In the genomic region with DNA sequence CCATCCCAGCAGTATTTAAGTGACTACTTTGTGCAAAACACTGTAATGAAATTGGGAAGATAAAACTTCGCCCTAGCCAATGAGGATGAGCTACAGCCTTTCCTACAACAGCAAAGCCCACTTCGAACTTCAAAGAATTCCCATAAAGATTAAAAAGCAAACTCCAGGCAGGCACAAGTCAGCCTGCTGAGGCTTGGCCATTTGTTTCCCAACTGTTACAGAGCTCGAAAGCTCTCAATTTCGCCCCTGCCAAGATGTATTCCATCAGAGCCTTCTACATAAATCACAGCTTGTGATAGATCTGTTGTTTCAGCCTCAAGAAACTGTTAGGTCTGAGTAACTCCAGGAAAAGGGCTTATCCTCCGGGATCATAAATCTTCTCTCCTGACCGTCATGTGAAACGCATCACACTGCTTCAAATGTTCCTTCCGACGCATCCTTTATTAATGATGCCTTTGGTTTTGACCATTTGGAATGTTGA, we compare ENCODE assay signal across 20 cellular contexts.
DNase-seq lines count a peak whose midpoint lies in the region; ATAC-seq and TF ChIP-seq lines count a peak whose summit lies in the region.
"Had no signal": no experiment of that assay in that cellular context is flagged by ENCODE, and none has a peak within 500 bp of the region (broad histone marks: within the 10 kb centered on the region; RNA-seq: fewer than 3 reads in every experiment).

No MANE protein-coding gene starts in this region.

- H4K8ac ChIP-seq in neuronal stem cell (ENCODE audit: low read depth, low read length) = no peak overlapping the region

- no peaks in the 10 kb centered on the region for H3K79me2 ChIP-seq in fibroblast of lung (ENCODE audit: control insufficient read depth, insufficient read depth, low read length)

- H3K9me3 ChIP-seq in fibroblast of lung (ENCODE audit: control insufficient read depth, insufficient read depth, low read depth, low read length) (no peaks in the 10 kb centered on the region), neuronal stem cell (replicated peaks in 1 of 2; ENCODE audit: control insufficient read depth in 2 of 2, insufficient read depth in 1 of 2, low read depth in 1 of 2, low read length in 2 of 2) (no peaks in the 10 kb centered on the region)
- H3K9me3 ChIP-seq: adrenal gland, heart left ventricle, MG63, tibial artery had no signal

- no peak overlapping the region for H4K91ac ChIP-seq in neuronal stem cell (ENCODE audit: low read depth, low read length, poor library complexity)

- WGBS in neuronal stem cell (ENCODE audit: extremely low coverage in 2 of 2, insufficient read length in 2 of 2, insufficient replicate concordance in 1 of 2), 2 donors = no CpG with 5 or more reads among the region's 9 CpGs

- H3K4me1 ChIP-seq in fibroblast of lung (ENCODE audit: control insufficient read depth, extremely low read depth, insufficient read depth, low read length) = peaks cover 7% of the 10 kb centered on the region
- H3K4me1 ChIP-seq in neuronal stem cell (ENCODE audit: control insufficient read depth in 2 of 2, insufficient read depth in 1 of 2, low read depth in 1 of 2, low read length in 2 of 2) = peaks cover 7 to 15% of the 10 kb centered on the region in 2 donors
- H3K4me1 ChIP-seq: adrenal gland, heart left ventricle, tibial artery had no signal

- no peak overlapping the region for H2BK15ac ChIP-seq in neuronal stem cell (ENCODE audit: low read length)

- peak; percentile 85 for DNase-seq in AG09309 (ENCODE audit: low read depth)
- DNase-seq in M059J (ENCODE audit: low read depth) = peak; percentile 87
- peak; percentile 52 to 86 for DNase-seq in fibroblast of lung (ENCODE audit: low read depth in 2 of 2)
- no peak for DNase-seq in neuronal stem cell (ENCODE audit: low spot score)
- DNase-seq in caudate nucleus (lab: John Stamatoyannopoulos, UW) = no peak
- DNase-seq in T-helper 9 cell = no peak
- DNase-seq in DMS53 treated with DMSO at 0.1 percent for 48 hours (lab: John Stamatoyannopoulos, UW; ENCODE audit: unreplicated experiment) = no peak
- DNase-seq: activated CD4-positive, alpha-beta T cell treated with anti-CD3 and anti-CD28 coated beads for 1 hour; activated T-cell treated with anti-CD3 and anti-CD28 coated beads, Interleukin-2, amount 50 U/mL, for 4 hours; adrenal gland; DMS153; heart left ventricle; left colon; MG63; OCI-M1; tibial artery had no signal

- H3K4me2 ChIP-seq in fibroblast of lung (ENCODE audit: extremely low read depth, insufficient read depth, low read length) (no peak overlapping the region), neuronal stem cell (ENCODE audit: insufficient read depth, low read length, poor library complexity, severe bottlenecking) (no peak overlapping the region)

- no peaks in the 10 kb centered on the region for H3K36me3 ChIP-seq in fibroblast of lung (ENCODE audit: control insufficient read depth, insufficient read depth, low read length)
- no peaks in the 10 kb centered on the region for H3K36me3 ChIP-seq in neuronal stem cell (replicated peaks in 1 of 2; ENCODE audit: control insufficient read depth in 2 of 2, insufficient read depth in 2 of 2, low read length in 2 of 2)
- H3K36me3 ChIP-seq: adrenal gland, heart left ventricle, tibial artery had no signal

- H3K18ac ChIP-seq in neuronal stem cell (ENCODE audit: low read length) = no peak overlapping the region

- H3K27ac ChIP-seq in fibroblast of lung (ENCODE audit: insufficient read depth, low read length) (no peak overlapping the region), neuronal stem cell (replicated peaks; ENCODE audit: low read length) (no peak overlapping the region), caudate nucleus (ENCODE audit: low read depth, low read length) (no peak overlapping the region)
- H3K27ac ChIP-seq: adrenal gland, heart left ventricle, HL-60, tibial artery had no signal

- no peak for TF ChIP-seq CTCF in AG09309 (IDR thresholded peaks at IDR 0.05; ENCODE audit: control insufficient read depth, insufficient read depth, low read depth, low read length, missing control alignments)
- TF ChIP-seq CTCF in fibroblast of lung (conservative IDR thresholded peaks at IDR 0.05 in 1 of 2, IDR thresholded peaks at IDR 0.05 in 1 of 2; ENCODE audit: low read depth in 1 of 2, low read length in 2 of 2) = no peak

- no peaks in the 10 kb centered on the region for H4K20me1 ChIP-seq in fibroblast of lung (ENCODE audit: control insufficient read depth, extremely low read depth, insufficient read depth, low read length)

- H3K27me3 ChIP-seq in fibroblast of lung (ENCODE audit: control insufficient read depth, insufficient read depth, low read length) = no peaks in the 10 kb centered on the region
- H3K27me3 ChIP-seq in neuronal stem cell (ENCODE audit: control insufficient read depth in 3 of 3, insufficient read depth in 3 of 3, low read depth in 1 of 3, low read length in 3 of 3) = no peaks in the 10 kb centered on the region
- H3K27me3 ChIP-seq: MG63, tibial artery had no signal

- no peak overlapping the region for H2BK120ac ChIP-seq in neuronal stem cell (ENCODE audit: low read depth, low read length)

- no peak overlapping the region for H2AFZ ChIP-seq in fibroblast of lung (ENCODE audit: low read length)
- peak overlapping the region; percentile 77 for H2AFZ ChIP-seq in neuronal stem cell (ENCODE audit: low read length)

- H3K14ac ChIP-seq in neuronal stem cell (ENCODE audit: low read length) = no peak overlapping the region

- H2AK5ac ChIP-seq in neuronal stem cell (ENCODE audit: low read depth, low read length) = no peak overlapping the region

- H3K4ac ChIP-seq in neuronal stem cell (ENCODE audit: low read length) = no peak overlapping the region

- H3K79me1 ChIP-seq in neuronal stem cell (ENCODE audit: low read depth, low read length) = no peaks in the 10 kb centered on the region

- ATAC-seq in HG03457 (IDR thresholded peaks at IDR 0.05; ENCODE audit: unreplicated experiment) = no peak
- ATAC-seq: activated T-cell treated with anti-CD3 and anti-CD28 coated beads, Interleukin-2, amount 50 U/mL, for 4 hours; GM12878; heart left ventricle; left colon; natural killer cell treated with Interleukin-12 subunit alpha and Interleukin-12 subunit beta and Interleukin-15 and Interleukin-18, amount 100 ng/mL, for 72 hours had no signal

- no peak overlapping the region for H3K4me3 ChIP-seq in AG09309 (ENCODE audit: control insufficient read depth, low read depth, low read length)
- no peak overlapping the region for H3K4me3 ChIP-seq in fibroblast of lung (replicated peaks in 1 of 4; ENCODE audit: control extremely low read depth in 1 of 4, insufficient read depth in 1 of 4, low read depth in 3 of 4, low read length in 4 of 4)
- H3K4me3 ChIP-seq in neuronal stem cell (ENCODE audit: low read length in 2 of 2) = no peak overlapping the region
- H3K4me3 ChIP-seq: adrenal gland, GM12878, heart left ventricle, MG63, tibial artery had no signal

- no peak overlapping the region for H3K9ac ChIP-seq in fibroblast of lung (ENCODE audit: insufficient read depth, low read length)
- no peak overlapping the region for H3K9ac ChIP-seq in neuronal stem cell (ENCODE audit: low read depth, low read length, poor library complexity)

- no peak overlapping the region for H2BK12ac ChIP-seq in neuronal stem cell (ENCODE audit: low read length)

- H2BK5ac ChIP-seq in neuronal stem cell (ENCODE audit: low read length) = no peak overlapping the region

- no peak overlapping the region for H3K23ac ChIP-seq in neuronal stem cell (ENCODE audit: low read depth, low read length, poor library complexity)

Comparison
In these comparisons a context has a peak if more than half of its experiments do, and no peak if none do; other contexts are left out.
1. DNase-seq: peak in AG09309 (single experiment), M059J (single experiment) and fibroblast of lung (2 of 2); none in neuronal stem cell (single experiment), caudate nucleus (0 of 61), T-helper 9 cell (single experiment) and DMS53 treated with DMSO at 0.1 percent for 48 hours (single experiment).